Comparison of ENCODE assay signal across 1 cellular context in the genomic region with DNA sequence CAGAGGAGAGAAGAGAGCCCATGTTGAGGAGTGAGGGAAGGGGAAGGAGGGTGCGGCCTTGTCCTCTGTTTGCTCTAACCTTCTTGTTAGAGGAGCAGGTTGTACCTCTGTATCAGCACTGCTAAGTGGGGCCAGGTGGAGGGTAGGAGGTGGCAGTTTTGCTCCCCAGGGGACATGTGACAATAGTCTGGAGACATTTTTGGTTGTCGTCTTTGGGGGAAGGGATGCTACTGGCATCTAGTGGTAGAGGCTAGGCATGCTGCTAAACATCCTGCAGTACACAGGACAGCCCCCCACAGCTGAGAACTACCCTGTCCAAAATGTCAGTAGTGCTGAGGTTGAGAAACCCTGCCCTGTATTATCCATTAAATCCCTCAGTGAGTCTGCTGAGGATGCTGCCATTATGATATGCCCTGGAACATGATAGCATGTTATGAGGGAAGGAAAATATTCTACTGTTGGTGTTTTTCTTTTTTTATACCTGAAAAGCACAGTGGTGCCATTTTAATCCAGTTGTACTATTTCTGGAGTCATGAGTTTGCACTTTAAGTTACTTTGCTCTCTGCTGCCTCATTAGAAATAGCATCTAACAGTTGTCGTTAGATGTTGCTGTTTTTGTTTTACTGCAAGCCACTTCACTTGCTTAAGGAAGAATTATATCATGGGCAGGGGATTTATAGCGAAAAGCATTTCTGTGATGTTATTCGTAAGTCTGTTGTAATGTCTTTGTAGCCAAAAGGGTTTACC.
TF ChIP-seq lines count a peak whose summit lies in the region.

No MANE protein-coding gene starts in this region.

TF ChIP-seq in IMR-90, 13 proteins besides CTCF, POLR2A, EP300 and RAD21 (continued from another document):
- no peak for TF ChIP-seq MAZ (IDR thresholded peaks at IDR 0.05; ENCODE audit: borderline replicate concordance, low read depth, low read length)
- no peak; the same call in 1 of the 2 replicates for TF ChIP-seq SMC3 (IDR thresholded peaks at IDR 0.05; ENCODE audit: low read depth, low read length)
- TF ChIP-seq MXI1 (IDR thresholded peaks at IDR 0.05; ENCODE audit: borderline replicate concordance, low read depth, low read length): no peak
- TF ChIP-seq NFE2L2 (IDR thresholded peaks at IDR 0.05; ENCODE audit: low read depth, low read length): no peak
- TF ChIP-seq, protein P1, sequence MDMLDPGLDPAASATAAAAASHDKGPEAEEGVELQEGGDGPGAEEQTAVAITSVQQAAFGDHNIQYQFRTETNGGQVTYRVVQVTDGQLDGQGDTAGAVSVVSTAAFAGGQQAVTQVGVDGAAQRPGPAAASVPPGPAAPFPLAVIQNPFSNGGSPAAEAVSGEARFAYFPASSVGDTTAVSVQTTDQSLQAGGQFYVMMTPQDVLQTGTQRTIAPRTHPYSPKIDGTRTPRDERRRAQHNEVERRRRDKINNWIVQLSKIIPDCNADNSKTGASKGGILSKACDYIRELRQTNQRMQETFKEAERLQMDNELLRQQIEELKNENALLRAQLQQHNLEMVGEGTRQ (IDR thresholded peaks at IDR 0.05; ENCODE audit: low read depth, low read length): no peak
- no peak for TF ChIP-seq BHLHE40 (IDR thresholded peaks at IDR 0.05; ENCODE audit: low read depth, low read length)
- no peak for TF ChIP-seq CHD1 (IDR thresholded peaks at IDR 0.05; ENCODE audit: low read depth, low read length)
- TF ChIP-seq RFX5 (IDR thresholded peaks at IDR 0.05; ENCODE audit: low read depth, low read length): no peak
- no peak for TF ChIP-seq RCOR1 (IDR thresholded peaks at IDR 0.05; ENCODE audit: insufficient replicate concordance, low read length)
- TF ChIP-seq MAFK (IDR thresholded peaks at IDR 0.05; ENCODE audit: low read depth, low read length): no peak
- TF ChIP-seq CEBPB (IDR thresholded peaks at IDR 0.05; ENCODE audit: low read depth, low read length): no peak
- no peak for TF ChIP-seq FOS (IDR thresholded peaks at IDR 0.05; ENCODE audit: low read depth, low read length)
